15 cellular contexts compared by ENCODE assay signal in genomic region chr17:48540213-48540612, GRCh38. TPM values are rescaled to one million over a fixed set of nuclear protein-coding genes. Genes with fewer than 3 reads are reported as not detected.
DNase-seq lines count a peak whose midpoint lies in the region; TF ChIP-seq lines count a peak whose summit lies in the region.
"Had no signal": no experiment of that assay in that cellular context is flagged by ENCODE, and none has a peak within 500 bp of the region (broad histone marks: within the 10 kb centered on the region; RNA-seq: fewer than 3 reads in every experiment).

No MANE protein-coding gene starts in this region.

- H3K9me3 ChIP-seq in skeletal muscle satellite cell (replicated peaks; ENCODE audit: low read length) (no peaks in the 10 kb centered on the region), tibial artery (no peaks in the 10 kb centered on the region)
- H3K9me3 ChIP-seq: A549, thoracic aorta had no signal

- H3K9me3 Mint-ChIP-seq in activated T-cell treated with anti-CD3 and anti-CD28 coated beads, Interleukin-2, amount 50 U/mL, for 24 hours: no peaks in the 10 kb centered on the region
- H3K9me3 Mint-ChIP-seq in activated T-helper 1 cell treated with anti-CD3 and anti-CD28 coated beads, Interleukin-12 subunit alpha, Interleukin-12 subunit beta, Interleukin-2, Interleukin-4 antibody, amounts not matched to agents 30 ng/mL and 10 ng/mL and 1 ng/mL, durations not matched to agents 14 hours and 24 hours and 36 hours: no peaks in the 10 kb centered on the region
- H3K9me3 Mint-ChIP-seq: HFFc6 had no signal

- intact Hi-C loops in activated T-helper 1 cell treated with anti-CD3 and anti-CD28 coated beads, Interleukin-12 subunit alpha, Interleukin-12 subunit beta, Interleukin-2, Interleukin-4 antibody, amounts not matched to agents 30 ng/mL and 10 ng/mL and 1 ng/mL, durations not matched to agents 14 hours and 24 hours and 36 hours (cut with micrococcal nuclease): loop anchor here (2.0 to 5.0 kb wide), 2 partner anchors 128 to 187 kb away; no protein-coding TSS in a partner anchor
- intact Hi-C loops in tibial artery (cut with DNase I; ENCODE audit: low total_unique reads): no loop called here

- peak overlapping the region; percentile 99 for H3K9ac ChIP-seq in skeletal muscle satellite cell (ENCODE audit: low read depth, low read length)

- peaks cover 27% of the 10 kb centered on the region for H3K27me3 Mint-ChIP-seq in activated T-cell treated with anti-CD3 and anti-CD28 coated beads, Interleukin-2, amount 50 U/mL, for 24 hours
- peaks cover 8% of the 10 kb centered on the region for H3K27me3 Mint-ChIP-seq in activated T-helper 1 cell treated with anti-CD3 and anti-CD28 coated beads, Interleukin-12 subunit alpha, Interleukin-12 subunit beta, Interleukin-2, Interleukin-4 antibody, amounts not matched to agents 30 ng/mL and 10 ng/mL and 1 ng/mL, durations not matched to agents 14 hours and 24 hours and 36 hours (ENCODE audit: insufficient read depth)

- peaks cover 13% of the 10 kb centered on the region for H3K36me3 Mint-ChIP-seq in activated T-cell treated with anti-CD3 and anti-CD28 coated beads, Interleukin-2, amount 50 U/mL, for 24 hours (ENCODE audit: low read depth)
- peaks cover 13% of the 10 kb centered on the region for H3K36me3 Mint-ChIP-seq in activated T-helper 1 cell treated with anti-CD3 and anti-CD28 coated beads, Interleukin-12 subunit alpha, Interleukin-12 subunit beta, Interleukin-2, Interleukin-4 antibody, amounts not matched to agents 30 ng/mL and 10 ng/mL and 1 ng/mL, durations not matched to agents 14 hours and 24 hours and 36 hours (ENCODE audit: low read depth)

- H3K4me3 Mint-ChIP-seq in activated T-cell treated with anti-CD3 and anti-CD28 coated beads, Interleukin-2, amount 50 U/mL, for 24 hours: no peak overlapping the region
- peak overlapping the region; percentile 72 for H3K4me3 Mint-ChIP-seq in activated T-helper 1 cell treated with anti-CD3 and anti-CD28 coated beads, Interleukin-12 subunit alpha, Interleukin-12 subunit beta, Interleukin-2, Interleukin-4 antibody, amounts not matched to agents 30 ng/mL and 10 ng/mL and 1 ng/mL, durations not matched to agents 14 hours and 24 hours and 36 hours
- H3K4me3 Mint-ChIP-seq: HFFc6 had no signal

- H3K4me1 ChIP-seq in skeletal muscle satellite cell (ENCODE audit: control insufficient read depth, insufficient read depth, low read length) (peaks cover 44% of the 10 kb centered on the region), tibial artery (peaks cover 0 to 21% (median 10%) of the 10 kb centered on the region in 4 donors)

- peak overlapping the region; percentile 97 for H3K4me2 ChIP-seq in skeletal muscle satellite cell (ENCODE audit: low read length)
- H3K4me2 ChIP-seq: A549 had no signal

- peaks cover 14% of the 10 kb centered on the region for H3K36me3 ChIP-seq in skeletal muscle satellite cell (ENCODE audit: insufficient read depth, low read length)
- no peaks in the 10 kb centered on the region for H3K36me3 ChIP-seq in tibial artery
- H3K36me3 ChIP-seq: thoracic aorta had no signal

- TF ChIP-seq CTCF in tibial artery (IDR thresholded peaks at IDR 0.05): no peak

- H3K27me3 ChIP-seq in skeletal muscle satellite cell (ENCODE audit: control insufficient read depth, insufficient read depth, low read length) (no peaks in the 10 kb centered on the region), tibial artery (peaks cover 0 to 5% of the 10 kb centered on the region in 2 donors)

- H3K4me3 ChIP-seq in skeletal muscle satellite cell (ENCODE audit: low read length): no peak overlapping the region
- H3K4me3 ChIP-seq in tibial artery: no peak overlapping the region
- H3K4me3 ChIP-seq: A549 had no signal

- H3K27ac Mint-ChIP-seq in activated T-cell treated with anti-CD3 and anti-CD28 coated beads, Interleukin-2, amount 50 U/mL, for 24 hours: peak overlapping the region; percentile 45
- peak overlapping the region; percentile 24 for H3K27ac Mint-ChIP-seq in activated T-helper 1 cell treated with anti-CD3 and anti-CD28 coated beads, Interleukin-12 subunit alpha, Interleukin-12 subunit beta, Interleukin-2, Interleukin-4 antibody, amounts not matched to agents 30 ng/mL and 10 ng/mL and 1 ng/mL, durations not matched to agents 14 hours and 24 hours and 36 hours
- H3K27ac Mint-ChIP-seq: HFFc6 had no signal

- H3K27ac ChIP-seq in tibial artery: no peak overlapping the region
- H3K27ac ChIP-seq: A549 had no signal

- H3K4me1 Mint-ChIP-seq in activated T-cell treated with anti-CD3 and anti-CD28 coated beads, Interleukin-2, amount 50 U/mL, for 24 hours (ENCODE audit: low read depth): peaks cover 36% of the 10 kb centered on the region
- H3K4me1 Mint-ChIP-seq in activated T-helper 1 cell treated with anti-CD3 and anti-CD28 coated beads, Interleukin-12 subunit alpha, Interleukin-12 subunit beta, Interleukin-2, Interleukin-4 antibody, amounts not matched to agents 30 ng/mL and 10 ng/mL and 1 ng/mL, durations not matched to agents 14 hours and 24 hours and 36 hours (ENCODE audit: low read depth): peaks cover 26% of the 10 kb centered on the region

- DNase-seq in activated T-cell treated with anti-CD3 and anti-CD28 coated beads, Interleukin-2, amount 50 U/mL, for 24 hours: no peak
- no peak for DNase-seq in activated T-cell treated with anti-CD3 and anti-CD28 coated beads, Interleukin-2, amount 50 U/mL, for 1 hour
- no peak for DNase-seq in activated T-helper 1 cell treated with anti-CD3 and anti-CD28 coated beads, Interleukin-12 subunit alpha, Interleukin-12 subunit beta, Interleukin-2, Interleukin-4 antibody, amounts not matched to agents 30 ng/mL and 10 ng/mL and 1 ng/mL, durations not matched to agents 14 hours and 24 hours and 36 hours (ENCODE audit: low spot score)
- DNase-seq in kidney tubule cell (ENCODE audit: low spot score) (peak; percentile 58), anterior cingulate cortex (lab: John Stamatoyannopoulos, UW) (no peak), NCI-H446 (lab: John Stamatoyannopoulos, UW) (no peak), tibial artery (no peak)
- DNase-seq: activated CD8-positive, alpha-beta memory T cell treated with anti-CD3 and anti-CD28 coated beads, Interleukin-2, amount 10 ng/mL, durations not matched to agents 7 days and 5 days; effector CD8-positive, alpha-beta T cell; foreskin melanocyte; HFFc6; NCI-H1930 had no signal

RNA-seq across cellular contexts. Expression of gene HOXB2, which starts 4.7 kb away (rescaled TPM):
- 32.5 and 32.8 TPM in 2 replicates for total RNA-seq in activated T-helper 1 cell treated with anti-CD3 and anti-CD28 coated beads, Interleukin-12 subunit alpha, Interleukin-12 subunit beta, Interleukin-2, Interleukin-4 antibody, amounts not matched to agents 30 ng/mL and 10 ng/mL and 1 ng/mL, durations not matched to agents 14 hours and 24 hours and 36 hours
- total RNA-seq in skeletal muscle satellite cell (2012; rRNA removed): 4.6 and 5.9 TPM in 2 replicates
- total RNA-seq: HFFc6 had no signal

RNA-seq across cellular contexts. Expression of gene HOXB1, which starts 9.4 kb away (rescaled TPM):
- total RNA-seq in activated T-helper 1 cell treated with anti-CD3 and anti-CD28 coated beads, Interleukin-12 subunit alpha, Interleukin-12 subunit beta, Interleukin-2, Interleukin-4 antibody, amounts not matched to agents 30 ng/mL and 10 ng/mL and 1 ng/mL, durations not matched to agents 14 hours and 24 hours and 36 hours: not detected in 2 replicates
- not detected in 2 replicates for total RNA-seq in skeletal muscle satellite cell (2012; rRNA removed)
- total RNA-seq: activated CD8-positive, alpha-beta memory T cell treated with anti-CD3 and anti-CD28 coated beads, Interleukin-2, amount 10 ng/mL, durations not matched to agents 7 days and 5 days; HFFc6; thoracic aorta had no signal

RNA-seq across cellular contexts. Expression of gene HOXB4, which starts 37.9 kb away (rescaled TPM):
- total RNA-seq in activated T-helper 1 cell treated with anti-CD3 and anti-CD28 coated beads, Interleukin-12 subunit alpha, Interleukin-12 subunit beta, Interleukin-2, Interleukin-4 antibody, amounts not matched to agents 30 ng/mL and 10 ng/mL and 1 ng/mL, durations not matched to agents 14 hours and 24 hours and 36 hours: 3.8 and 4.2 TPM in 2 replicates
- 1.3 and 1.7 TPM in 2 replicates for total RNA-seq in skeletal muscle satellite cell (2012; rRNA removed)
- total RNA-seq: HFFc6 had no signal

RNA-seq across cellular contexts. Expression of gene HOXB3, which starts 49.8 kb away (rescaled TPM):
- total RNA-seq in activated T-helper 1 cell treated with anti-CD3 and anti-CD28 coated beads, Interleukin-12 subunit alpha, Interleukin-12 subunit beta, Interleukin-2, Interleukin-4 antibody, amounts not matched to agents 30 ng/mL and 10 ng/mL and 1 ng/mL, durations not matched to agents 14 hours and 24 hours and 36 hours: 2.5 and 2.8 TPM in 2 replicates
- total RNA-seq in skeletal muscle satellite cell (2012; rRNA removed): 1.1 and 6.3 TPM in 2 replicates
- total RNA-seq: HFFc6 had no signal

RNA-seq across cellular contexts. Expression of gene HOXB5, which starts 53.4 kb away (rescaled TPM):
- 0.10 TPM in 1 of 2 replicates, not detected in the other for total RNA-seq in activated T-helper 1 cell treated with anti-CD3 and anti-CD28 coated beads, Interleukin-12 subunit alpha, Interleukin-12 subunit beta, Interleukin-2, Interleukin-4 antibody, amounts not matched to agents 30 ng/mL and 10 ng/mL and 1 ng/mL, durations not matched to agents 14 hours and 24 hours and 36 hours
- under 0.01 TPM in 2 replicates for total RNA-seq in skeletal muscle satellite cell (2012; rRNA removed)
- total RNA-seq: HFFc6 had no signal
